ENCODE assay signal across 35 cellular contexts in the genomic region with DNA sequence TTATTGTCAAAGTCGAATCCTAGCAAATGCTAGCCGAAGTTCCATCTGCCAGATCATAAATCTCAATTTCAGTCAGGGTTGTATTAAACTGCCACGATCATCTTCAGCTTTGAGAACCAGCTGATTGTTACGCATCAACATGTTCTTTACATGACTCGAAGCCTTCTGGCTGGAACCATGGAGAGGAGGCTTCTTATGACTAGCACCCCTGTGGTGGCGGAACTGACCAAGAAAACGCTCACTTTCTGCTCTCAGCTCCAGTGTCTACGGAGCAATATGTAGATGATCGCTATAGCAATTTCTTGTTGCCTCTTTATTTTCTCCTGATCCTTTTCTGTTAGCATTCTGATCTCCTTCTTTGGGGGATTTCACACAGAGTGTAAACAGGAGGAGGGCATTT.
"Had no signal": no experiment of that assay in that cellular context is flagged by ENCODE, and none has a peak within 500 bp of the region (broad histone marks: within the 10 kb centered on the region; RNA-seq: fewer than 3 reads in every experiment).

No MANE protein-coding gene starts in this region.

- ATAC-seq: activated CD8-positive, alpha-beta T cell treated with anti-CD3 and anti-CD28 coated beads for 36 hours; activated T-cell treated with anti-CD3 and anti-CD28 coated beads, Interleukin-2, amount 50 U/mL, for 72 hours; activated T-helper 17 cell treated with anti-CD3 and anti-CD28 coated beads, Interleukin-2, amount 50 U/mL, for 72 hours; K562; PC-3; Right ventricle myocardium inferior had no signal

- H3K4me1 Mint-ChIP-seq: activated CD4-positive, alpha-beta T cell treated with anti-CD3 and anti-CD28 coated beads, Interleukin-2, amount 10 ng/mL, durations not matched to agents 24 days and 14 days; activated naive CD8-positive, alpha-beta T cell treated with anti-CD3 and anti-CD28 coated beads for 36 hours; activated T-helper 17 cell treated with anti-CD3 and anti-CD28 coated beads, Interleukin-2, amount 50 U/mL, for 72 hours; central memory CD8-positive, alpha-beta T cell had no signal

- H3K27ac Mint-ChIP-seq: activated CD4-positive, alpha-beta T cell treated with anti-CD3 and anti-CD28 coated beads, Interleukin-2, amount 10 ng/mL, durations not matched to agents 24 days and 14 days; activated CD8-positive, alpha-beta T cell treated with anti-CD3 and anti-CD28 coated beads for 36 hours; activated naive CD8-positive, alpha-beta T cell treated with anti-CD3 and anti-CD28 coated beads for 36 hours; activated T-cell treated with anti-CD3 and anti-CD28 coated beads, Interleukin-2, amount 50 U/mL, for 72 hours; activated T-helper 17 cell treated with anti-CD3 and anti-CD28 coated beads, Interleukin-2, amount 50 U/mL, for 72 hours had no signal

- H3K27me3 ChIP-seq: brain microvascular endothelial cell, cardiac muscle cell, Peyer's patch had no signal

- DNase-seq: activated CD4-positive, alpha-beta T cell treated with anti-CD3 and anti-CD28 coated beads, Interleukin-2, amount 10 ng/mL, durations not matched to agents 24 days and 14 days; activated CD4-positive, alpha-beta T cell treated with anti-CD3 and anti-CD28 coated beads, Interleukin-2, amount 50 U/mL, for 4 hours; activated CD8-positive, alpha-beta T cell treated with anti-CD3 and anti-CD28 coated beads for 36 hours; activated effector memory CD4-positive, alpha-beta T cell treated with anti-CD3 and anti-CD28 coated beads, Interleukin-2, amount 50 U/mL, for 16 hours; activated naive CD4-positive, alpha-beta T cell; activated naive CD4-positive, alpha-beta T cell treated with anti-CD3 and anti-CD28 coated beads, Interleukin-2, amount 50 U/mL, for 16 hours; activated naive CD8-positive, alpha-beta T cell treated with anti-CD3 and anti-CD28 coated beads for 36 hours; activated T-cell treated with anti-CD3 and anti-CD28 coated beads, Interleukin-2, amount 50 U/mL, for 1 hour; activated T-cell treated with anti-CD3 and anti-CD28 coated beads, Interleukin-2, amount 50 U/mL, for 72 hours; amniotic stem cell; aorta; brain microvascular endothelial cell; NCI-H1048; NCI-H1436 treated with DMSO at 0.1 percent for 48 hours; NCI-H1694 treated with DMSO at 0.1 percent for 48 hours; NCI-H2029; NCI-H2107; NCI-H2171; NCI-H226; NCI-H446 treated with DMSO at 0.1 percent for 48 hours; NCI-H524; NK-92 treated with Interleukin-12 subunit alpha and Interleukin-12 subunit beta, amount 100 ng/mL, for 24 hours; PC-3; Peyer's patch; RPMI8226; SIG-M5; SW 1271; T-helper 1 cell; T-helper 2 cell; T-helper 9 cell had no signal

- H3K36me3 Mint-ChIP-seq: activated naive CD8-positive, alpha-beta T cell treated with anti-CD3 and anti-CD28 coated beads for 36 hours had no signal

- H3K36me3 ChIP-seq: brain microvascular endothelial cell, cardiac muscle cell, Peyer's patch had no signal

- H3K4me1 ChIP-seq: Peyer's patch had no signal

- H3K9me3 Mint-ChIP-seq: activated CD4-positive, alpha-beta T cell treated with anti-CD3 and anti-CD28 coated beads, Interleukin-2, amount 10 ng/mL, durations not matched to agents 24 days and 14 days had no signal

- H3K4me3 ChIP-seq: cardiac muscle cell, K562, Peyer's patch had no signal

- FAIRE-seq: K562 had no signal

- H3K4me3 Mint-ChIP-seq: activated CD4-positive, alpha-beta T cell treated with anti-CD3 and anti-CD28 coated beads, Interleukin-2, amount 10 ng/mL, durations not matched to agents 24 days and 14 days; activated CD8-positive, alpha-beta T cell treated with anti-CD3 and anti-CD28 coated beads for 36 hours; activated naive CD8-positive, alpha-beta T cell treated with anti-CD3 and anti-CD28 coated beads for 36 hours; activated T-cell treated with anti-CD3 and anti-CD28 coated beads, Interleukin-2, amount 50 U/mL, for 72 hours; activated T-helper 17 cell treated with anti-CD3 and anti-CD28 coated beads, Interleukin-2, amount 50 U/mL, for 72 hours; central memory CD8-positive, alpha-beta T cell had no signal

- H3K27me3 Mint-ChIP-seq: activated CD4-positive, alpha-beta T cell treated with anti-CD3 and anti-CD28 coated beads, Interleukin-2, amount 10 ng/mL, durations not matched to agents 24 days and 14 days; activated CD8-positive, alpha-beta T cell treated with anti-CD3 and anti-CD28 coated beads for 36 hours; activated T-helper 17 cell treated with anti-CD3 and anti-CD28 coated beads, Interleukin-2, amount 50 U/mL, for 72 hours; central memory CD8-positive, alpha-beta T cell had no signal

- H3K27ac ChIP-seq: brain microvascular endothelial cell, cardiac muscle cell, Peyer's patch had no signal
